Comparison of ENCODE assay signal across 11 cellular contexts in the genomic region with DNA sequence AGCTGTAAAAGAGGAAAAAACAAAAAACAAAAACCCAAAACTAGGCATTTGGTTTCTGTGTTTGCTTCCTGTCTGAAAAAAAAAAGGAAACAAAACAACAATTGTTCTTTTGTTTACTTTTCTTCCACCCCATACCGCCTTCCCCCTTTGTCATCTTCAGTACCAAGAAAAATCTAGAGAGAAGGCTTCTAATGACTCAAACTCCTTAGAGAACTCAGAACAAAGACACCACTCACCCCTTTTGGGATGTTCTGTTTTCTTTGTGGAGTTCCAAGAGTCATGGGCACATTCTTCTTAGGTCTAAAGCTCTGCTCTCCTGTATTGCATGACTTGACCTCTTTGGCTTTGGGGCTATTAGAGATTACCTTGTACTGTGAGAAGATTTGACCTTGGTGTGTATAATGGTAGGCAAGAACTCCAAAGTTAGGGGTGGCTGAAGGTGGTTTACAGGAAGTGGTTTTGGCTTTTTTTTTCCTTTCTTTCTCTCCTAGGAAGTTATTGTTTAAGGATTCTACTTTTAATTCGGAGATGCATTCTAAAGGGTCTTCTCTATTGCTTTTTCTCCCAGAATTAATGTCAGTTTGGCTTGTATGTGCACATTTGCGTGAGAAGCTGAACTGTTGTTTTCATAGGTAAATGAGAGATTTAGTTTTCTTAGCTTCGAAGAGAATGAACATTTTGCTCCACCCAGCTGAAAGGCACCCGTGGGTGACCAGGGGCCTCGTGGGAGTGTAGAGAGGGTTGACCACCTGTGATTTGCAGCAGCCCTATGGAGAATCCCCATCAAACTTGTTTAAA. TPM values are rescaled to one million over a fixed set of nuclear protein-coding genes. Genes with fewer than 3 reads are reported as not detected.
A peak's percentile ranks its signal among the peaks of the same experiment; 100 is the strongest.
DNase-seq lines count a peak whose midpoint lies in the region; ATAC-seq and TF ChIP-seq lines count a peak whose summit lies in the region.
"Had no signal": no experiment of that assay in that cellular context is flagged by ENCODE, and none has a peak within 500 bp of the region (broad histone marks: within the 10 kb centered on the region; RNA-seq: fewer than 3 reads in every experiment).

No MANE protein-coding gene starts in this region.

- H3K79me2 ChIP-seq in H9 (ENCODE audit: insufficient read depth, low read length) = no peaks in the 10 kb centered on the region

- no peaks in the 10 kb centered on the region for H3K36me3 ChIP-seq in mesodermal cell (ENCODE audit: control insufficient read depth, insufficient read depth, low read length)
- H3K36me3 ChIP-seq: left lung had no signal

- no peak for DNase-seq in H9
- no peak for DNase-seq in coronary artery (ENCODE audit: low spot score)
- no peak for DNase-seq in AG08396 (ENCODE audit: low spot score)
- DNase-seq in hippocampal formation (lab: John Stamatoyannopoulos, UW) = no peak
- no peak for DNase-seq in effector CD4-positive, alpha-beta T cell
- DNase-seq: activated T-cell treated with anti-CD3 and anti-CD28 coated beads, Interleukin-2, amount 50 U/mL, for 4 hours; left lung; NCI-H1092 treated with DMSO at 0.1 percent for 48 hours had no signal

- H3K27ac Mint-ChIP-seq in H9 = peak overlapping the region in 1 of 3 experiments; percentile 92; a peak in 4 of 7 replicates

- H2BK5ac ChIP-seq in H9 (ENCODE audit: insufficient read length, low read length) = no peak overlapping the region

- no peaks in the 10 kb centered on the region for H3K79me1 ChIP-seq in H9 (ENCODE audit: insufficient read depth, low read depth, low read length, poor library complexity, severe bottlenecking)

- no peak overlapping the region for H3K9ac ChIP-seq in H9 (ENCODE audit: extremely low read depth, insufficient read length, low read length)

- peaks cover 6 to 9% of the 10 kb centered on the region in 2 experiments; a peak in 3 of 4 replicates for H3K4me1 Mint-ChIP-seq in H9

- no peak overlapping the region for H2BK12ac ChIP-seq in H9 (ENCODE audit: insufficient read length, low read depth, low read length)

- no peak overlapping the region for H3T11ph ChIP-seq in H9 (ENCODE audit: low read length)

- H3K9me3 ChIP-seq in H9 (ENCODE audit: control insufficient read depth, low read depth, low read length) = no peaks in the 10 kb centered on the region
- H3K9me3 ChIP-seq in mesodermal cell (ENCODE audit: control insufficient read depth, low read length) = peaks cover 14% of the 10 kb centered on the region

- ATAC-seq in GM19023 (IDR thresholded peaks at IDR 0.05; ENCODE audit: unreplicated experiment) (peak; percentile 47), HG03342 (IDR thresholded peaks at IDR 0.05; ENCODE audit: unreplicated experiment) (peak; percentile 33)
- ATAC-seq: activated T-cell treated with anti-CD3 and anti-CD28 coated beads, Interleukin-2, amount 50 U/mL, for 4 hours; left lung had no signal

- no peak overlapping the region for H4K8ac ChIP-seq in H9 (replicated peaks; ENCODE audit: insufficient read length, low read depth, low read length)

- H2BK120ac ChIP-seq in H9 (ENCODE audit: low read depth, low read length, poor library complexity, severe bottlenecking) = no peak overlapping the region

- no peak overlapping the region for H3K4me2 ChIP-seq in H9 (ENCODE audit: insufficient read depth, insufficient read length, low read length)

- peak overlapping the region; percentile 22 for H2AFZ ChIP-seq in H9 (ENCODE audit: low read length)

- H3K4ac ChIP-seq in H9 (ENCODE audit: low read depth, low read length) = no peak overlapping the region

- no peaks in the 10 kb centered on the region for H3K4me1 ChIP-seq in H9 (ENCODE audit: insufficient read depth, low read length)
- H3K4me1 ChIP-seq in mesodermal cell (ENCODE audit: control insufficient read depth, insufficient read depth, low read length, poor library complexity, severe bottlenecking) = peaks cover 7% of the 10 kb centered on the region
- H3K4me1 ChIP-seq: left lung had no signal

- peaks cover 3 to 14% (median 5%) of the 10 kb centered on the region in 3 experiments; a peak in 5 of 7 replicates for H3K36me3 Mint-ChIP-seq in H9 (ENCODE audit: insufficient read depth in 1 of 3, low read depth in 3 of 3)

- no CpG with 5 or more reads among the region's 6 CpGs for WGBS in H9 (ENCODE audit: extremely low coverage, insufficient read length, low lambda C conversion rate)
- WGBS in mesodermal cell (ENCODE audit: insufficient coverage in 2 of 2), 2 experiments = 94 to 97% methylated on average over 3 to 4 of the region's 6 CpGs

- H3K27me3 Mint-ChIP-seq in H9 (ENCODE audit: low read depth) = no peaks in the 10 kb centered on the region

- H3K23ac ChIP-seq in H9 (ENCODE audit: insufficient read length, low read depth, low read length) = no peak overlapping the region

- no peak overlapping the region for H4K91ac ChIP-seq in H9 (ENCODE audit: insufficient read length, low read depth, low read length)

- H2BK20ac ChIP-seq in H9 (ENCODE audit: low read depth, low read length, poor library complexity, severe bottlenecking) = no peak overlapping the region

- H3K56ac ChIP-seq in H9 (ENCODE audit: insufficient read length, low read depth, low read length) = no peak overlapping the region

- no peak overlapping the region for H2AK5ac ChIP-seq in H9 (ENCODE audit: insufficient read length, low read length)

- no peak for TF ChIP-seq CTCF in H9 (conservative IDR thresholded peaks at IDR 0.05)
- TF ChIP-seq CTCF in coronary artery (IDR thresholded peaks at IDR 0.05) = no peak

- no peak overlapping the region for H3K4me3 ChIP-seq in mesodermal cell (ENCODE audit: extremely low read depth, insufficient read depth, low read length, poor library complexity, severe bottlenecking)
- H3K4me3 ChIP-seq in coronary artery = no peak overlapping the region
- H3K4me3 ChIP-seq: left lung had no signal

- no peaks in the 10 kb centered on the region for H4K20me1 ChIP-seq in H9 (ENCODE audit: control insufficient read depth, insufficient read depth, insufficient read length)

- no peak overlapping the region for H3K4me3 Mint-ChIP-seq in H9
- H3K4me3 Mint-ChIP-seq: activated T-cell treated with anti-CD3 and anti-CD28 coated beads, Interleukin-2, amount 50 U/mL, for 4 hours had no signal

- H3K23me2 ChIP-seq in H9 (ENCODE audit: insufficient read length, low read depth, low read length, poor library complexity, severe bottlenecking) = no peaks in the 10 kb centered on the region

- H3K27ac ChIP-seq in H9 (ENCODE audit: insufficient read length, low read depth, low read length) (no peak overlapping the region), mesodermal cell (ENCODE audit: low read depth, low read length, severe bottlenecking) (peak overlapping the region; percentile 6), coronary artery (no peak overlapping the region)
- H3K27ac ChIP-seq: left lung had no signal

- no peak overlapping the region for H3K18ac ChIP-seq in H9 (ENCODE audit: insufficient read length, low read depth, low read length)

- no peak overlapping the region for H2BK15ac ChIP-seq in H9 (ENCODE audit: low read depth, low read length)

- H3K14ac ChIP-seq in H9 (ENCODE audit: insufficient read depth, low read length) = no peak overlapping the region

- H3K27me3 ChIP-seq in H9 (ENCODE audit: insufficient read depth, low read length) = no peaks in the 10 kb centered on the region
- H3K27me3 ChIP-seq: left lung had no signal

- H4K5ac ChIP-seq in H9 (ENCODE audit: insufficient read length, low read depth, low read length) = no peak overlapping the region

- H3K9me3 Mint-ChIP-seq in H9 = peaks cover 9 to 10% of the 10 kb centered on the region in 2 experiments; a peak in 3 of 5 replicates

RNA-seq across cellular contexts. Expression of gene ZBTB20, which starts 39.5 kb away (rescaled TPM):
- total RNA-seq in H9 (2021) = 0.66 and 0.70 TPM in 2 replicates
- 1.8 TPM for polyA plus RNA-seq in mesodermal cell (2013, experiment 1 of 2)
- polyA plus RNA-seq in mesodermal cell (2013, experiment 2 of 2) = 1.1 TPM
